ENCODE assay signal across 18 cellular contexts in genomic region chr2:15913146-15913545, GRCh38. TPM values are rescaled to one million over a fixed set of nuclear protein-coding genes. Genes with fewer than 3 reads are reported as not detected.
A peak's percentile ranks its signal among the peaks of the same experiment; 100 is the strongest.
DNase-seq lines count a peak whose midpoint lies in the region; ATAC-seq and TF ChIP-seq lines count a peak whose summit lies in the region.
"Had no signal": no experiment of that assay in that cellular context is flagged by ENCODE, and none has a peak within 500 bp of the region (broad histone marks: within the 10 kb centered on the region; RNA-seq: fewer than 3 reads in every experiment).

No MANE protein-coding gene starts in this region.

- peak overlapping the region; percentile 9 for H3K23ac ChIP-seq in mesendoderm (ENCODE audit: low read length)

- H3K18ac ChIP-seq in mesendoderm (ENCODE audit: low read length), result no peak overlapping the region

- H3K27me3 Mint-ChIP-seq in MCF 10A (ENCODE audit: insufficient read depth, unreplicated experiment), result peaks cover 32% of the 10 kb centered on the region

- H2BK120ac ChIP-seq in mesendoderm (ENCODE audit: low read depth, low read length), result no peak overlapping the region

- H3K4me2 ChIP-seq in mesendoderm (ENCODE audit: low read length), result no peak overlapping the region

- no peak for ATAC-seq in HG02852 (IDR thresholded peaks at IDR 0.05; ENCODE audit: unreplicated experiment)
- no peak for ATAC-seq in HG02973 (IDR thresholded peaks at IDR 0.05; ENCODE audit: unreplicated experiment)
- ATAC-seq: K562 had no signal

- H3K27ac ChIP-seq in VCaP (peak overlapping the region; percentile 69; the same call in 1 of the 2 replicates), mesendoderm (ENCODE audit: low read depth, low read length) (no peak overlapping the region)
- H3K27ac ChIP-seq: 22Rv1, RWPE1 had no signal

- no peak overlapping the region for H2BK15ac ChIP-seq in mesendoderm (replicated peaks; ENCODE audit: low read depth)

- H4K5ac ChIP-seq in mesendoderm (ENCODE audit: low read length), result no peak overlapping the region

- WGBS in mesendoderm (ENCODE audit: extremely low coverage, insufficient coverage, low lambda C conversion rate), result no CpG with 5 or more reads among the region's 9 CpGs

- no peaks in the 10 kb centered on the region for H3K9me3 Mint-ChIP-seq in MCF 10A (ENCODE audit: unreplicated experiment)
- H3K9me3 Mint-ChIP-seq: CD4-positive, alpha-beta T cell had no signal

- no peak overlapping the region for H3K56ac ChIP-seq in mesendoderm (ENCODE audit: low read length)

- H4K8ac ChIP-seq in mesendoderm (ENCODE audit: low read depth, low read length), result no peak overlapping the region

- no peaks in the 10 kb centered on the region for H3K79me1 ChIP-seq in mesendoderm (ENCODE audit: low read length)

- no TSS peak for BruUV-seq in MCF 10A (replicated peaks; lab: Mats Ljungman, UMichigan)

- no peak overlapping the region for H2AK5ac ChIP-seq in mesendoderm (ENCODE audit: low read length)

- H3K9ac ChIP-seq in mesendoderm (ENCODE audit: low read length), result no peak overlapping the region

- H3K36me3 Mint-ChIP-seq in MCF 10A (ENCODE audit: insufficient read depth, unreplicated experiment), result no peaks in the 10 kb centered on the region

- H2BK5ac ChIP-seq in mesendoderm (ENCODE audit: low read length), result no peak overlapping the region

- H3K36me3 ChIP-seq in mesendoderm (ENCODE audit: control insufficient read depth, insufficient read depth, low read length), result no peaks in the 10 kb centered on the region
- H3K36me3 ChIP-seq: BE2C had no signal

- H3K4me3 ChIP-seq in mesendoderm (ENCODE audit: low read length), result no peak overlapping the region
- H3K4me3 ChIP-seq: K562 had no signal

- POLR2A ChIA-PET in MCF 10A (lab: Yijun Ruan, JAX), result no interaction called here

- CTCF ChIA-PET in MCF 10A (lab: Yijun Ruan, JAX), result no interaction called here

- no peaks in the 10 kb centered on the region for H3K27me3 ChIP-seq in mesendoderm (ENCODE audit: insufficient read depth, low read length, poor library complexity)
- H3K27me3 ChIP-seq: BE2C had no signal

- H3K4me1 ChIP-seq in mesendoderm (ENCODE audit: control insufficient read depth, low read depth, low read length), result no peaks in the 10 kb centered on the region
- H3K4me1 ChIP-seq: BE2C had no signal

- TF ChIP-seq CTCF in VCaP (conservative IDR thresholded peaks at IDR 0.05), result no peak
- TF ChIP-seq CTCF in MCF 10A (IDR thresholded peaks at IDR 0.05; ENCODE audit: unreplicated experiment), result no peak

- no peaks in the 10 kb centered on the region for H3K79me2 ChIP-seq in mesendoderm (ENCODE audit: control insufficient read depth, insufficient read depth, low read length)

- H3K27ac Mint-ChIP-seq in MCF 10A (ENCODE audit: low read depth, unreplicated experiment), result no peak overlapping the region
- H3K27ac Mint-ChIP-seq: CD4-positive, alpha-beta T cell had no signal

- no peak overlapping the region for H3K4ac ChIP-seq in mesendoderm (ENCODE audit: low read depth, low read length)

- intact Hi-C loops in MCF 10A (cut with micrococcal nuclease), result no loop called here

- H3K4me3 Mint-ChIP-seq in MCF 10A (ENCODE audit: unreplicated experiment), result no peak overlapping the region
- H3K4me3 Mint-ChIP-seq: CD4-positive, alpha-beta T cell had no signal

- H3K4me1 Mint-ChIP-seq in MCF 10A (ENCODE audit: insufficient read depth, unreplicated experiment), result peaks cover 13% of the 10 kb centered on the region

- DNase-seq in DMS53 (lab: John Stamatoyannopoulos, UW) (peak; percentile 3), DMS53 treated with DMSO at 0.1 percent for 48 hours (lab: John Stamatoyannopoulos, UW; ENCODE audit: unreplicated experiment) (no peak), mesendoderm (no peak), NK-92 (lab: John Stamatoyannopoulos, UW; ENCODE audit: unreplicated experiment) (no peak), MCF 10A (ENCODE audit: unreplicated experiment) (no peak)
- DNase-seq: BE2C; CD4-positive, alpha-beta T cell; HCEC 1CT; NCI-H1092; NCI-H2081 treated with DMSO at 0.1 percent for 48 hours; NCI-H524 treated with DMSO at 0.1 percent for 48 hours had no signal

RNA-seq across cellular contexts. Expression of gene MYCN, which starts 27.2 kb away (rescaled TPM):
- 26.6 TPM for polyA plus RNA-seq in mesendoderm (2013, experiment 1 of 2)
- 29.1 TPM for polyA plus RNA-seq in mesendoderm (2013, experiment 2 of 2)
- not detected in 2 replicates for total RNA-seq in MCF 10A (2022)
- total RNA-seq: K562, OCI-LY7 had no signal
- polyA plus RNA-seq: K562 had no signal
